20 cellular contexts compared by ENCODE assay signal in genomic region chr16:65274576-65274975, GRCh38.
"Had no signal": no experiment of that assay in that cellular context is flagged by ENCODE, and none has a peak within 500 bp of the region (broad histone marks: within the 10 kb centered on the region; RNA-seq: fewer than 3 reads in every experiment).

No MANE protein-coding gene starts in this region.

- H3K4me3 Mint-ChIP-seq: activated CD4-positive, alpha-beta memory T cell treated with anti-CD3 and anti-CD28 coated beads for 36 hours; activated CD4-positive, alpha-beta T cell treated with anti-CD3 and anti-CD28 coated beads for 36 hours; activated CD8-positive, alpha-beta memory T cell treated with anti-CD3 and anti-CD28 coated beads, Interleukin-2, amount 10 ng/mL, durations not matched to agents 7 days and 5 days; activated naive CD4-positive, alpha-beta T cell treated with anti-CD3 and anti-CD28 coated beads, Interleukin-2, amount 50 U/mL, for 24 hours; activated T-cell treated with anti-CD3 and anti-CD28 coated beads, Interleukin-2, amount 50 U/mL, for 24 hours; memory B cell; natural killer cell treated with Interleukin-12 subunit alpha and Interleukin-12 subunit beta and Interleukin-15 and Interleukin-18, amount 100 ng/mL, for 72 hours; stimulated activated naive CD8-positive, alpha-beta T cell treated with anti-CD3 and anti-CD28 coated beads, Interleukin-15, Interleukin-2, amounts not matched to agents 100 ng/mL and 50 ng/mL, for 24 hours; T-helper 17 cell had no signal

- H3K27me3 ChIP-seq: suprapubic skin had no signal

- ATAC-seq: activated CD4-positive, alpha-beta T cell treated with anti-CD3 and anti-CD28 coated beads for 36 hours; activated CD8-positive, alpha-beta memory T cell treated with anti-CD3 and anti-CD28 coated beads, Interleukin-2, amount 10 ng/mL, durations not matched to agents 7 days and 5 days; natural killer cell treated with Interleukin-12 subunit alpha and Interleukin-12 subunit beta and Interleukin-15 and Interleukin-18, amount 100 ng/mL, for 72 hours; right cardiac atrium; T-helper 17 cell had no signal

- H3K9me3 Mint-ChIP-seq: stimulated activated naive CD8-positive, alpha-beta T cell treated with anti-CD3 and anti-CD28 coated beads, Interleukin-15, Interleukin-2, amounts not matched to agents 100 ng/mL and 50 ng/mL, for 24 hours had no signal

- H3K9me3 ChIP-seq: left ventricle myocardium inferior, prostate gland, suprapubic skin had no signal

- H3K4me3 ChIP-seq: left ventricle myocardium inferior, prostate gland, suprapubic skin had no signal

- H3K36me3 Mint-ChIP-seq: activated CD4-positive, alpha-beta memory T cell treated with anti-CD3 and anti-CD28 coated beads for 36 hours; activated CD8-positive, alpha-beta memory T cell treated with anti-CD3 and anti-CD28 coated beads, Interleukin-2, amount 10 ng/mL, durations not matched to agents 7 days and 5 days; activated naive CD4-positive, alpha-beta T cell treated with anti-CD3 and anti-CD28 coated beads, Interleukin-2, amount 50 U/mL, for 24 hours; memory B cell; natural killer cell treated with Interleukin-12 subunit alpha and Interleukin-12 subunit beta and Interleukin-15 and Interleukin-18, amount 100 ng/mL, for 72 hours had no signal

- H3K27ac ChIP-seq: left ventricle myocardium inferior, prostate gland, suprapubic skin, WERI-Rb-1 had no signal

- H3K27ac Mint-ChIP-seq: activated CD4-positive, alpha-beta memory T cell treated with anti-CD3 and anti-CD28 coated beads for 36 hours; activated CD4-positive, alpha-beta T cell treated with anti-CD3 and anti-CD28 coated beads for 36 hours; activated CD8-positive, alpha-beta memory T cell treated with anti-CD3 and anti-CD28 coated beads, Interleukin-2, amount 10 ng/mL, durations not matched to agents 7 days and 5 days; activated naive CD4-positive, alpha-beta T cell treated with anti-CD3 and anti-CD28 coated beads, Interleukin-2, amount 50 U/mL, for 24 hours; activated T-cell treated with anti-CD3 and anti-CD28 coated beads, Interleukin-2, amount 50 U/mL, for 24 hours; memory B cell; natural killer cell treated with Interleukin-12 subunit alpha and Interleukin-12 subunit beta and Interleukin-15 and Interleukin-18, amount 100 ng/mL, for 72 hours; stimulated activated naive CD8-positive, alpha-beta T cell treated with anti-CD3 and anti-CD28 coated beads, Interleukin-15, Interleukin-2, amounts not matched to agents 100 ng/mL and 50 ng/mL, for 24 hours; T-helper 17 cell had no signal

- H3K4me1 Mint-ChIP-seq: activated CD4-positive, alpha-beta T cell treated with anti-CD3 and anti-CD28 coated beads for 36 hours; activated CD8-positive, alpha-beta memory T cell treated with anti-CD3 and anti-CD28 coated beads, Interleukin-2, amount 10 ng/mL, durations not matched to agents 7 days and 5 days; activated naive CD4-positive, alpha-beta T cell treated with anti-CD3 and anti-CD28 coated beads, Interleukin-2, amount 50 U/mL, for 24 hours; memory B cell; T-helper 17 cell had no signal

- DNase-seq: activated CD4-positive, alpha-beta memory T cell treated with anti-CD3 and anti-CD28 coated beads for 36 hours; activated CD4-positive, alpha-beta T cell treated with anti-CD3 and anti-CD28 coated beads for 36 hours; activated CD8-positive, alpha-beta memory T cell treated with anti-CD3 and anti-CD28 coated beads, Interleukin-2, amount 10 ng/mL, durations not matched to agents 7 days and 5 days; activated effector memory CD4-positive, alpha-beta T cell treated with Interleukin-2 at 50 U/mL for 16 hours; activated T-cell treated with anti-CD3 and anti-CD28 coated beads, Interleukin-2, amount 50 U/mL, for 24 hours; dermis blood vessel endothelial cell; erythroblast; hippocampal formation; left ventricle myocardium inferior; right cardiac atrium; small intestine; T-helper 17 cell; trophoblast cell; WERI-Rb-1 had no signal

- H3K36me3 ChIP-seq: left ventricle myocardium inferior, prostate gland, suprapubic skin, WERI-Rb-1 had no signal

- H3K27me3 Mint-ChIP-seq: activated CD4-positive, alpha-beta memory T cell treated with anti-CD3 and anti-CD28 coated beads for 36 hours; activated CD4-positive, alpha-beta T cell treated with anti-CD3 and anti-CD28 coated beads for 36 hours; activated CD8-positive, alpha-beta memory T cell treated with anti-CD3 and anti-CD28 coated beads, Interleukin-2, amount 10 ng/mL, durations not matched to agents 7 days and 5 days; activated naive CD4-positive, alpha-beta T cell treated with anti-CD3 and anti-CD28 coated beads, Interleukin-2, amount 50 U/mL, for 24 hours; activated T-cell treated with anti-CD3 and anti-CD28 coated beads, Interleukin-2, amount 50 U/mL, for 24 hours; memory B cell; natural killer cell treated with Interleukin-12 subunit alpha and Interleukin-12 subunit beta and Interleukin-15 and Interleukin-18, amount 100 ng/mL, for 72 hours; stimulated activated naive CD8-positive, alpha-beta T cell treated with anti-CD3 and anti-CD28 coated beads, Interleukin-15, Interleukin-2, amounts not matched to agents 100 ng/mL and 50 ng/mL, for 24 hours; T-helper 17 cell had no signal

- H3K4me1 ChIP-seq: prostate gland, suprapubic skin had no signal
